ENCODE assay signal across 18 cellular contexts in the genomic region with DNA sequence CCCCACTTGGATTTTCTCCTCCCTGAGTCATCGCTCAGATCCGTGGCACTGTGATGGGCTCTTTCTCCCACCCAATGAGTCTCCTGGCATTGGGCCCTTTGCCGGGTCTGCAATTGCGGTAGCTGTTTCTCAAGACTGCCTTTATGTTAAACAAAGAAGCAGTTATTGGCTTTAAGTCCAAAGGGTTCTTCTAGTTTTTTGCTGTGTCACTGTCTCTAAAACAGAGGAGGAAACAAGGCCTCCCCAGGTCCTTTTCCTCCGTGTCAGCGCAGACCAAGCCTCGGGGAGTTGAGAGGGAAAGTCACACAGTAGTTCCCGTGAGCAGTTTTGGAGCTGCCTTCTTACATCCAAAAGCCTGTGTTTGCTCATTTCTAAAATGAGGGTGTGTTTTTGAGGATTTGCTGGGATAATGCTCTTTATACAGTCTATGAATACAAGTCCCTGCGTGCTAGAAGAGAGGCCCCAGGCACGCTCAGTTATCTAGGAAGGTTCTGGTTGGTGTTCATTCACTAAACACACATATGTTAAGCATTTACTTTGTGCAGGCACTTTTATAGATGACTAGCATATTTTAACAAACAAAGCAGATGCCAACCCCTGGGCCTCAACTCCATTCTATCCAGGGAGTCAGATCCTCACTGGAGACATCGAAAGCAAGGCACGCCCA.
DNase-seq lines count a peak whose midpoint lies in the region; ATAC-seq and TF ChIP-seq lines count a peak whose summit lies in the region.
"Had no signal": no experiment of that assay in that cellular context is flagged by ENCODE, and none has a peak within 500 bp of the region (broad histone marks: within the 10 kb centered on the region; RNA-seq: fewer than 3 reads in every experiment).

No MANE protein-coding gene starts in this region.

- H3K27me3 Mint-ChIP-seq in dendritic cell treated with granulocyte-macrophage colony-stimulating factor and Interleukin-4, amounts not matched to agents 40 ng/mL and 50 ng/mL, for 4 days: peaks cover 1% of the 10 kb centered on the region
- no peaks in the 10 kb centered on the region for H3K27me3 Mint-ChIP-seq in neural crest cell (ENCODE audit: low read depth)
- H3K27me3 Mint-ChIP-seq: CD8-positive, alpha-beta memory T cell; natural killer cell treated with Interleukin-12 subunit alpha and Interleukin-12 subunit beta and Interleukin-15 and Interleukin-18, amount 100 ng/mL, for 72 hours had no signal

- H3K4me1 ChIP-seq in effector memory CD4-positive, alpha-beta T cell (ENCODE audit: control insufficient read depth, insufficient read depth, low read length, poor library complexity, severe bottlenecking): peaks cover 3% of the 10 kb centered on the region
- H3K4me1 ChIP-seq: upper lobe of right lung had no signal

- no peak overlapping the region for H3K27ac ChIP-seq in effector memory CD4-positive, alpha-beta T cell (ENCODE audit: insufficient read depth, low read length, poor library complexity, severe bottlenecking)
- H3K27ac ChIP-seq: heart right ventricle, upper lobe of right lung had no signal

- ATAC-seq in HG03442 (IDR thresholded peaks at IDR 0.05; ENCODE audit: unreplicated experiment) (no peak), GM18870 (IDR thresholded peaks at IDR 0.05; ENCODE audit: unreplicated experiment) (no peak)
- ATAC-seq: heart right ventricle; natural killer cell treated with Interleukin-12 subunit alpha and Interleukin-12 subunit beta and Interleukin-15 and Interleukin-18, amount 100 ng/mL, for 72 hours; upper lobe of right lung; WTC11 had no signal

- no peaks in the 10 kb centered on the region for H3K9me3 ChIP-seq in effector memory CD4-positive, alpha-beta T cell (ENCODE audit: control insufficient read depth, low read length)
- H3K9me3 ChIP-seq: upper lobe of right lung had no signal

- no peaks in the 10 kb centered on the region for H3K36me3 Mint-ChIP-seq in dendritic cell treated with granulocyte-macrophage colony-stimulating factor and Interleukin-4, amounts not matched to agents 40 ng/mL and 50 ng/mL, for 4 days (ENCODE audit: low read depth)
- peaks cover 15% of the 10 kb centered on the region for H3K36me3 Mint-ChIP-seq in neural crest cell (ENCODE audit: low read depth)

- TF ChIP-seq POLR2A in NB4 (IDR thresholded peaks at IDR 0.05; ENCODE audit: extremely low read depth, insufficient read length): no peak

- intact Hi-C loops in dendritic cell treated with granulocyte-macrophage colony-stimulating factor and Interleukin-4, amounts not matched to agents 40 ng/mL and 50 ng/mL, for 4 days (cut with micrococcal nuclease): loop anchor here (10.0 kb wide), 1 partner anchor 371 kb away; no protein-coding TSS in a partner anchor

- H3K9me3 Mint-ChIP-seq in dendritic cell treated with granulocyte-macrophage colony-stimulating factor and Interleukin-4, amounts not matched to agents 40 ng/mL and 50 ng/mL, for 4 days: peaks cover 18% of the 10 kb centered on the region
- H3K9me3 Mint-ChIP-seq in neural crest cell: peaks cover 9% of the 10 kb centered on the region

- H3K4me3 ChIP-seq in NB4 (ENCODE audit: low read depth, low read length): no peak overlapping the region
- H3K4me3 ChIP-seq in effector memory CD4-positive, alpha-beta T cell (ENCODE audit: insufficient read depth, low read depth, low read length, poor library complexity, severe bottlenecking): no peak overlapping the region
- H3K4me3 ChIP-seq: heart right ventricle, upper lobe of right lung had no signal

- H3K4me3 Mint-ChIP-seq in dendritic cell treated with granulocyte-macrophage colony-stimulating factor and Interleukin-4, amounts not matched to agents 40 ng/mL and 50 ng/mL, for 4 days: peak overlapping the region; percentile 7
- no peak overlapping the region for H3K4me3 Mint-ChIP-seq in neural crest cell
- H3K4me3 Mint-ChIP-seq: CD8-positive, alpha-beta memory T cell; natural killer cell treated with Interleukin-12 subunit alpha and Interleukin-12 subunit beta and Interleukin-15 and Interleukin-18, amount 100 ng/mL, for 72 hours; WTC11 had no signal

- H3K36me3 ChIP-seq in effector memory CD4-positive, alpha-beta T cell (ENCODE audit: control insufficient read depth, insufficient read depth, low read length): no peaks in the 10 kb centered on the region
- H3K36me3 ChIP-seq: heart right ventricle, upper lobe of right lung had no signal

- peaks cover 28% of the 10 kb centered on the region for H3K4me1 Mint-ChIP-seq in dendritic cell treated with granulocyte-macrophage colony-stimulating factor and Interleukin-4, amounts not matched to agents 40 ng/mL and 50 ng/mL, for 4 days (ENCODE audit: low read depth)
- peaks cover 15% of the 10 kb centered on the region for H3K4me1 Mint-ChIP-seq in neural crest cell

- peak; percentile 63 for DNase-seq in GDM1 (lab: John Stamatoyannopoulos, UW)
- peak; percentile 32 for DNase-seq in NB4 (ENCODE audit: low read depth)
- no peak for DNase-seq in neural crest cell (ENCODE audit: low read depth, low spot score)
- DNase-seq in GM19240 (ENCODE audit: insufficient read length, low spot score): no peak
- no peak for DNase-seq in effector memory CD4-positive, alpha-beta T cell
- DNase-seq: CD8-positive, alpha-beta memory T cell; heart right ventricle; kidney; mesendoderm; NCI-H2029 treated with DMSO at 0.1 percent for 48 hours; NCI-H524 treated with DMSO at 0.1 percent for 48 hours; stimulated activated naive CD4-positive, alpha-beta T cell treated with Interleukin-2 at 50 U/mL for 16 hours; upper lobe of right lung had no signal

- no peaks in the 10 kb centered on the region for H3K27me3 ChIP-seq in effector memory CD4-positive, alpha-beta T cell (replicated peaks; ENCODE audit: control insufficient read depth, insufficient read depth, low read length, poor library complexity, severe bottlenecking)
- H3K27me3 ChIP-seq: upper lobe of right lung had no signal

- no peak for TF ChIP-seq CTCF in NB4 (IDR thresholded peaks at IDR 0.05; ENCODE audit: low read depth, low read length)
- TF ChIP-seq CTCF in neural crest cell (conservative IDR thresholded peaks at IDR 0.05): no peak

- peak overlapping the region; percentile 55 for H3K27ac Mint-ChIP-seq in dendritic cell treated with granulocyte-macrophage colony-stimulating factor and Interleukin-4, amounts not matched to agents 40 ng/mL and 50 ng/mL, for 4 days
- peak overlapping the region; percentile 84 for H3K27ac Mint-ChIP-seq in neural crest cell (ENCODE audit: unreplicated experiment)
- H3K27ac Mint-ChIP-seq: WTC11 had no signal

Comparison
In these comparisons a context has a peak if more than half of its experiments do, and no peak if none do; other contexts are left out.
1. DNase-seq: peak in GDM1 (single experiment) and NB4 (single experiment); none in neural crest cell (single experiment), GM19240 (single experiment) and effector memory CD4-positive, alpha-beta T cell (0 of 3).